Comparison of ENCODE assay signal across 8 cellular contexts in genomic region chr1:217747156-217747769, GRCh38.
A peak's percentile ranks its signal among the peaks of the same experiment; 100 is the strongest.
DNase-seq lines count a peak whose midpoint lies in the region; FAIRE-seq and TF ChIP-seq lines count a peak whose summit lies in the region.

No MANE protein-coding gene starts in this region.

- DNase-seq in Caki2 (ENCODE audit: low read depth) (peak; percentile 26), HEK293T (ENCODE audit: extremely low spot score) (peak; percentile 23), NCI-H446 treated with DMSO at 0.1 percent for 48 hours (lab: John Stamatoyannopoulos, UW) (peak; percentile 43), cerebellar cortex (ENCODE audit: low spot score) (peak; percentile 14), GM12891 (ENCODE audit: insufficient read length, low spot score) (no peak), retina (no peak)
- no peak for DNase-seq in activated T-helper 1 cell treated with anti-CD3 and anti-CD28 coated beads, Interleukin-12 subunit alpha, Interleukin-12 subunit beta, Interleukin-2, Interleukin-4 antibody, amounts not matched to agents 30 ng/mL and 10 ng/mL and 1 ng/mL, durations not matched to agents 14 hours and 24 hours and 36 hours (ENCODE audit: low spot score)

- H3K9me3 Mint-ChIP-seq in nephron = no peaks in the 10 kb centered on the region
- H3K9me3 Mint-ChIP-seq in activated T-helper 1 cell treated with anti-CD3 and anti-CD28 coated beads, Interleukin-12 subunit alpha, Interleukin-12 subunit beta, Interleukin-2, Interleukin-4 antibody, amounts not matched to agents 30 ng/mL and 10 ng/mL and 1 ng/mL, durations not matched to agents 14 hours and 24 hours and 36 hours = no peaks in the 10 kb centered on the region

- no peak overlapping the region for H3K4me3 Mint-ChIP-seq in nephron
- no peak overlapping the region for H3K4me3 Mint-ChIP-seq in activated T-helper 1 cell treated with anti-CD3 and anti-CD28 coated beads, Interleukin-12 subunit alpha, Interleukin-12 subunit beta, Interleukin-2, Interleukin-4 antibody, amounts not matched to agents 30 ng/mL and 10 ng/mL and 1 ng/mL, durations not matched to agents 14 hours and 24 hours and 36 hours

- in situ Hi-C loops in Caki2 (cut with HindIII; ENCODE audit: low pct_unique_long_range_greater_than_20kb, low sequenced_read_pairs) = no loop called here

- no peaks in the 10 kb centered on the region for H3K36me3 Mint-ChIP-seq in nephron (ENCODE audit: low read depth)
- no peaks in the 10 kb centered on the region for H3K36me3 Mint-ChIP-seq in activated T-helper 1 cell treated with anti-CD3 and anti-CD28 coated beads, Interleukin-12 subunit alpha, Interleukin-12 subunit beta, Interleukin-2, Interleukin-4 antibody, amounts not matched to agents 30 ng/mL and 10 ng/mL and 1 ng/mL, durations not matched to agents 14 hours and 24 hours and 36 hours (ENCODE audit: low read depth)

- CTCF ChIA-PET in HEK293T (lab: Yijun Ruan, JAX) = no interaction called here

- H3K27me3 Mint-ChIP-seq in nephron (ENCODE audit: low read depth) = no peaks in the 10 kb centered on the region
- H3K27me3 Mint-ChIP-seq in activated T-helper 1 cell treated with anti-CD3 and anti-CD28 coated beads, Interleukin-12 subunit alpha, Interleukin-12 subunit beta, Interleukin-2, Interleukin-4 antibody, amounts not matched to agents 30 ng/mL and 10 ng/mL and 1 ng/mL, durations not matched to agents 14 hours and 24 hours and 36 hours (ENCODE audit: insufficient read depth) = no peaks in the 10 kb centered on the region

- intact Hi-C loops in activated T-helper 1 cell treated with anti-CD3 and anti-CD28 coated beads, Interleukin-12 subunit alpha, Interleukin-12 subunit beta, Interleukin-2, Interleukin-4 antibody, amounts not matched to agents 30 ng/mL and 10 ng/mL and 1 ng/mL, durations not matched to agents 14 hours and 24 hours and 36 hours (cut with micrococcal nuclease) = loop anchor here (1.0 kb wide), 1 partner anchor 316 kb away; no protein-coding TSS in a partner anchor

- TF ChIP-seq POLR2A in GM12891 (IDR thresholded peaks at IDR 0.05; ENCODE audit: low read depth, low read length) = no peak

- no peak for FAIRE-seq in GM12891 (lab: Jason Lieb, UNC)

- H3K27ac Mint-ChIP-seq in nephron = no peak overlapping the region
- no peak overlapping the region for H3K27ac Mint-ChIP-seq in activated T-helper 1 cell treated with anti-CD3 and anti-CD28 coated beads, Interleukin-12 subunit alpha, Interleukin-12 subunit beta, Interleukin-2, Interleukin-4 antibody, amounts not matched to agents 30 ng/mL and 10 ng/mL and 1 ng/mL, durations not matched to agents 14 hours and 24 hours and 36 hours

- TF ChIP-seq CTCF in nephron (IDR thresholded peaks at IDR 0.05; ENCODE audit: unreplicated experiment in 3 of 3) = peak; percentile 61 to 84 (median 64)

- no peaks in the 10 kb centered on the region for H3K4me1 Mint-ChIP-seq in nephron
- no peaks in the 10 kb centered on the region for H3K4me1 Mint-ChIP-seq in activated T-helper 1 cell treated with anti-CD3 and anti-CD28 coated beads, Interleukin-12 subunit alpha, Interleukin-12 subunit beta, Interleukin-2, Interleukin-4 antibody, amounts not matched to agents 30 ng/mL and 10 ng/mL and 1 ng/mL, durations not matched to agents 14 hours and 24 hours and 36 hours (ENCODE audit: low read depth)

- POLR2A ChIA-PET in HEK293T (lab: Yijun Ruan, JAX) = no interaction called here

TF ChIP-seq in HEK293T, 16 proteins besides CTCF, POLR2A, EP300 and RAD21:
- TF ChIP-seq HDGF (IDR thresholded peaks at IDR 0.05; ENCODE audit: borderline replicate concordance) (no peak), LEF1 (IDR thresholded peaks at IDR 0.05; ENCODE audit: borderline replicate concordance) (no peak), PKNOX1 (IDR thresholded peaks at IDR 0.05) (peak; percentile 88)

TF ChIP-seq in GM12891, 5 proteins besides CTCF, POLR2A, EP300 and RAD21:
- TF ChIP-seq POLR2AphosphoS5 (IDR thresholded peaks at IDR 0.05; ENCODE audit: low read depth, low read length) = no peak
- TF ChIP-seq POU2F2 (IDR thresholded peaks at IDR 0.05; ENCODE audit: low read depth, low read length) = no peak
- no peak for TF ChIP-seq PAX5 (IDR thresholded peaks at IDR 0.05; ENCODE audit: insufficient read depth, low read length, severe bottlenecking)
- no peak for TF ChIP-seq TAF1 (IDR thresholded peaks at IDR 0.05; ENCODE audit: low read depth, low read length)
- TF ChIP-seq SPI1 (IDR thresholded peaks at IDR 0.05; ENCODE audit: low read depth, low read length) = no peak
TF ChIP-seq in GM12891: peak in this region for 0.

Comparison
In these comparisons a context has a peak if more than half of its experiments do, and no peak if none do; other contexts are left out.
1. DNase-seq: peak in Caki2 (single experiment), HEK293T (single experiment), NCI-H446 treated with DMSO at 0.1 percent for 48 hours (single experiment) and cerebellar cortex (single experiment); none in activated T-helper 1 cell treated with anti-CD3 and anti-CD28 coated beads, Interleukin-12 subunit alpha, Interleukin-12 subunit beta, Interleukin-2, Interleukin-4 antibody, amounts not matched to agents 30 ng/mL and 10 ng/mL and 1 ng/mL, durations not matched to agents 14 hours and 24 hours and 36 hours (single experiment), GM12891 (single experiment) and retina (single experiment).